ENCODE assay signal across 8 cellular contexts in genomic region chr5:68215888-68216736, GRCh38. TPM values are rescaled to one million over a fixed set of nuclear protein-coding genes. Genes with fewer than 3 reads are reported as not detected.
DNase-seq lines count a peak whose midpoint lies in the region; ATAC-seq lines count a peak whose summit lies in the region.

No MANE protein-coding gene starts in this region.

- peaks cover 48% of the 10 kb centered on the region for H3K79me2 ChIP-seq in GM23248 (ENCODE audit: insufficient read depth)

- H3K4me3 ChIP-seq in GM23248 (peak overlapping the region; percentile 81), skin epidermis (peak overlapping the region; percentile 75 to 96 (median 83))

- peaks cover 15% of the 10 kb centered on the region for H3K36me3 Mint-ChIP-seq in activated naive CD8-positive, alpha-beta T cell treated with anti-CD3 and anti-CD28 coated beads, Interleukin-2, amount 50 U/mL, for 24 hours (ENCODE audit: low read depth)

- peaks cover 45% of the 10 kb centered on the region for H3K4me1 Mint-ChIP-seq in activated naive CD8-positive, alpha-beta T cell treated with anti-CD3 and anti-CD28 coated beads, Interleukin-2, amount 50 U/mL, for 24 hours

- H3K27ac ChIP-seq in GM23248 = peak overlapping the region; percentile 93
- H3K27ac ChIP-seq in skin epidermis = peak overlapping the region; percentile 82 to 98 (median 94)

- ATAC-seq in activated naive CD8-positive, alpha-beta T cell treated with anti-CD3 and anti-CD28 coated beads, Interleukin-2, amount 50 U/mL, for 24 hours = peak; percentile 59

- H3F3A ChIP-seq in GM23248 (ENCODE audit: insufficient read depth) = peaks cover 26% of the 10 kb centered on the region

- peak overlapping the region; percentile 90 for H3K4me2 ChIP-seq in GM23248 (ENCODE audit: unreplicated experiment)

- no peaks in the 10 kb centered on the region for H3K36me3 ChIP-seq in ES-I3 (ENCODE audit: insufficient read depth, low read length)
- no peaks in the 10 kb centered on the region for H3K36me3 ChIP-seq in GM23248 (ENCODE audit: low read depth)

- H2AFZ ChIP-seq in GM23248 = peak overlapping the region; percentile 82

- WGBS in GM23248 (ENCODE audit: low coverage in 1 of 2, low lambda C conversion rate in 2 of 2, missing lambda C conversion rate in 2 of 2), 2 experiments = 1 to 2% methylated on average over 67 to 71 of the region's 80 CpGs

- H3K4me3 Mint-ChIP-seq in activated naive CD8-positive, alpha-beta T cell treated with anti-CD3 and anti-CD28 coated beads, Interleukin-2, amount 50 U/mL, for 24 hours = peak overlapping the region; percentile 90

- H3K9me3 ChIP-seq in ES-I3 (ENCODE audit: control insufficient read depth, insufficient read depth, low read length) (peaks cover 10% of the 10 kb centered on the region), GM23248 (ENCODE audit: low read depth) (no peaks in the 10 kb centered on the region)

- H3K27ac Mint-ChIP-seq in activated naive CD8-positive, alpha-beta T cell treated with anti-CD3 and anti-CD28 coated beads, Interleukin-2, amount 50 U/mL, for 24 hours = peak overlapping the region; percentile 74

- in situ Hi-C loops in GM23248 (cut with MboI) = no loop called here

- DNase-seq in GM23248 (peak; percentile 81), Kasumi-1 (lab: John Stamatoyannopoulos, UW) (peak; percentile 83 to 84), SW 1271 (lab: John Stamatoyannopoulos, UW) (peak; percentile 32 to 84), hypothalamus (lab: John Stamatoyannopoulos, UW) (peak in 35 of 51 donors; percentile 17 to 79 (median 48)), A172 (ENCODE audit: low spot score) (no peak)
- peak; percentile 70 for DNase-seq in activated naive CD8-positive, alpha-beta T cell treated with anti-CD3 and anti-CD28 coated beads, Interleukin-2, amount 50 U/mL, for 24 hours

- H3K9me2 ChIP-seq in GM23248 (ENCODE audit: insufficient read depth) = no peaks in the 10 kb centered on the region

- no peaks in the 10 kb centered on the region for H3K27me3 ChIP-seq in GM23248 (replicated peaks; ENCODE audit: insufficient read depth)

- no peaks in the 10 kb centered on the region for H3K27me3 Mint-ChIP-seq in activated naive CD8-positive, alpha-beta T cell treated with anti-CD3 and anti-CD28 coated beads, Interleukin-2, amount 50 U/mL, for 24 hours

- H3K4me1 ChIP-seq in ES-I3 (ENCODE audit: insufficient read depth, low read length) (peaks cover 8% of the 10 kb centered on the region; the same call in 1 of the 2 replicates), GM23248 (ENCODE audit: insufficient read depth) (peaks cover 25% of the 10 kb centered on the region)

- H3K9me3 Mint-ChIP-seq in activated naive CD8-positive, alpha-beta T cell treated with anti-CD3 and anti-CD28 coated beads, Interleukin-2, amount 50 U/mL, for 24 hours = peaks cover 10% of the 10 kb centered on the region

- no peaks in the 10 kb centered on the region for H4K20me1 ChIP-seq in GM23248 (ENCODE audit: insufficient read depth)

- peak overlapping the region; percentile 75 for H3K9ac ChIP-seq in ES-I3 (ENCODE audit: low read depth, low read length)
- peak overlapping the region; percentile 91 for H3K9ac ChIP-seq in GM23248

RNA-seq across cellular contexts. Expression of gene PIK3R1, which starts 0.6 kb away (rescaled TPM):
- 14.4 and 28.3 TPM in 2 replicates for total RNA-seq in GM23248 (2014; rRNA removed; shearing (Covaris generic))
- polyA plus RNA-seq in GM23248 (2016; fragmentation: Nextera tagmentation; extraction: Ambion mirVana) = 8.4 and 9.7 TPM in 2 replicates
- 11.4 and 15.2 TPM in 2 replicates for total RNA-seq in A172 (2014; rRNA removed; shearing (Covaris generic))
